25 cellular contexts compared by ENCODE assay signal in genomic region chr6:117491916-117492315, GRCh38. TPM values are rescaled to one million over a fixed set of nuclear protein-coding genes. Genes with fewer than 3 reads are reported as not detected.
DNase-seq lines count a peak whose midpoint lies in the region; ATAC-seq, FAIRE-seq and TF ChIP-seq lines count a peak whose summit lies in the region.
"Had no signal": no experiment of that assay in that cellular context is flagged by ENCODE, and none has a peak within 500 bp of the region (broad histone marks: within the 10 kb centered on the region; RNA-seq: fewer than 3 reads in every experiment).

No MANE protein-coding gene starts in this region.

- peaks cover 8% of the 10 kb centered on the region for H3K4me1 Mint-ChIP-seq in activated CD4-positive, alpha-beta memory T cell treated with anti-CD3 and anti-CD28 coated beads for 36 hours (ENCODE audit: low read depth)

- no peak overlapping the region for H3K27ac ChIP-seq in fibroblast of lung (ENCODE audit: insufficient read depth, low read length)
- H3K27ac ChIP-seq: cardiac muscle cell, hepatocyte, HL-60, PC-9, right atrium auricular region, testis had no signal

- H3K4me3 Mint-ChIP-seq in activated CD4-positive, alpha-beta memory T cell treated with anti-CD3 and anti-CD28 coated beads for 36 hours: no peak overlapping the region
- H3K4me3 Mint-ChIP-seq: activated naive CD8-positive, alpha-beta T cell treated with anti-CD3 and anti-CD28 coated beads for 36 hours; stimulated activated effector memory CD8-positive, alpha-beta T cell treated with anti-CD3 and anti-CD28 coated beads, Interleukin-12 subunit alpha, Interleukin-12 subunit beta, amount 100 ng/mL, for 72 hours had no signal

- no peak overlapping the region for H3K9ac ChIP-seq in adipocyte (ENCODE audit: low read length)
- H3K9ac ChIP-seq in fibroblast of lung (ENCODE audit: insufficient read depth, low read length): no peak overlapping the region
- peak overlapping the region; percentile 39 for H3K9ac ChIP-seq in skeletal muscle satellite cell (ENCODE audit: low read depth, low read length)

- H3K79me2 ChIP-seq in fibroblast of lung (ENCODE audit: control insufficient read depth, insufficient read depth, low read length): peaks cover 86% of the 10 kb centered on the region

- TF ChIP-seq CTCF in fibroblast of lung (conservative IDR thresholded peaks at IDR 0.05 in 1 of 2, IDR thresholded peaks at IDR 0.05 in 1 of 2; ENCODE audit: low read depth in 1 of 2, low read length in 2 of 2): no peak

- POLR2A ChIA-PET in activated CD4-positive, alpha-beta memory T cell treated with anti-CD3 and anti-CD28 coated beads for 36 hours (lab: Charles Lee): no interaction called here

- TF ChIP-seq POLR2A in H54 (IDR thresholded peaks at IDR 0.05; ENCODE audit: low read depth, low read length): no peak

- no peak overlapping the region for H3K27ac Mint-ChIP-seq in activated CD4-positive, alpha-beta memory T cell treated with anti-CD3 and anti-CD28 coated beads for 36 hours
- H3K27ac Mint-ChIP-seq: activated naive CD8-positive, alpha-beta T cell treated with anti-CD3 and anti-CD28 coated beads for 36 hours; stimulated activated effector memory CD8-positive, alpha-beta T cell treated with anti-CD3 and anti-CD28 coated beads, Interleukin-12 subunit alpha, Interleukin-12 subunit beta, amount 100 ng/mL, for 72 hours had no signal

- no peak overlapping the region for H2AFZ ChIP-seq in fibroblast of lung (ENCODE audit: low read length)
- H2AFZ ChIP-seq: hepatocyte, PC-9 had no signal

- DNase-seq in H54 (ENCODE audit: insufficient read length, low spot score) (no peak), adipocyte (ENCODE audit: low read depth) (peak; percentile 53), fibroblast of lung (ENCODE audit: low read depth in 2 of 2) (peak; percentile 36 to 62), DMS53 treated with DMSO at 0.1 percent for 48 hours (lab: John Stamatoyannopoulos, UW; ENCODE audit: unreplicated experiment) (no peak)
- no peak for DNase-seq in activated CD4-positive, alpha-beta memory T cell treated with anti-CD3 and anti-CD28 coated beads for 36 hours
- DNase-seq: activated CD4-positive, CD25-positive, alpha-beta regulatory T cell treated with anti-CD3 and anti-CD28 coated beads, Interleukin-2, amount 50 U/mL, for 72 hours; activated naive CD8-positive, alpha-beta T cell treated with anti-CD3 and anti-CD28 coated beads for 36 hours; AML-193; COR-L47; islet precursor cell; NCI-H187; NCI-H345; nucleus accumbens; PC-9; stimulated activated CD4-positive, alpha-beta T cell treated with anti-CD3 and anti-CD28 coated beads, Interleukin-15, amount 100 ng/mL, for 24 hours; T1000; testis had no signal

- CTCF ChIA-PET in activated CD4-positive, alpha-beta memory T cell treated with anti-CD3 and anti-CD28 coated beads for 36 hours (lab: Charles Lee): no interaction called here

- H3K4me3 ChIP-seq in adipocyte (ENCODE audit: low read length) (no peak overlapping the region), fibroblast of lung (replicated peaks in 1 of 4; ENCODE audit: control extremely low read depth in 1 of 4, insufficient read depth in 1 of 4, low read depth in 3 of 4, low read length in 4 of 4) (no peak overlapping the region), skeletal muscle satellite cell (ENCODE audit: low read length) (peak overlapping the region; percentile 36)
- H3K4me3 ChIP-seq: cardiac muscle cell, hepatocyte, lung, PC-9, right atrium auricular region, testis had no signal

- no peaks in the 10 kb centered on the region for H3K36me3 Mint-ChIP-seq in activated CD4-positive, alpha-beta memory T cell treated with anti-CD3 and anti-CD28 coated beads for 36 hours
- H3K36me3 Mint-ChIP-seq: activated naive CD8-positive, alpha-beta T cell treated with anti-CD3 and anti-CD28 coated beads for 36 hours; stimulated activated effector memory CD8-positive, alpha-beta T cell treated with anti-CD3 and anti-CD28 coated beads, Interleukin-12 subunit alpha, Interleukin-12 subunit beta, amount 100 ng/mL, for 72 hours had no signal

- H3K36me3 ChIP-seq in adipocyte (ENCODE audit: control insufficient read depth, insufficient read depth, low read length, severe bottlenecking) (no peaks in the 10 kb centered on the region), fibroblast of lung (ENCODE audit: control insufficient read depth, insufficient read depth, low read length) (no peaks in the 10 kb centered on the region), skeletal muscle satellite cell (ENCODE audit: insufficient read depth, low read length) (peaks cover 12% of the 10 kb centered on the region)
- H3K36me3 ChIP-seq: cardiac muscle cell, right atrium auricular region had no signal

- ATAC-seq in GM21619 (IDR thresholded peaks at IDR 0.05; ENCODE audit: unreplicated experiment): no peak
- ATAC-seq: stimulated activated effector memory CD8-positive, alpha-beta T cell treated with anti-CD3 and anti-CD28 coated beads, Interleukin-12 subunit alpha, Interleukin-12 subunit beta, amount 100 ng/mL, for 72 hours had no signal

- no peaks in the 10 kb centered on the region for H3K9me3 ChIP-seq in adipocyte (ENCODE audit: control insufficient read depth, low read length)
- H3K9me3 ChIP-seq in fibroblast of lung (ENCODE audit: control insufficient read depth, insufficient read depth, low read depth, low read length): no peaks in the 10 kb centered on the region
- peaks cover 2% of the 10 kb centered on the region for H3K9me3 ChIP-seq in skeletal muscle satellite cell (replicated peaks; ENCODE audit: low read length)
- H3K9me3 ChIP-seq: right atrium auricular region, testis had no signal

- no peaks in the 10 kb centered on the region for H4K20me1 ChIP-seq in fibroblast of lung (ENCODE audit: control insufficient read depth, extremely low read depth, insufficient read depth, low read length)

- peak; percentile 70 for FAIRE-seq in H54 (lab: Jason Lieb, UNC)

- H3K27me3 Mint-ChIP-seq in activated CD4-positive, alpha-beta memory T cell treated with anti-CD3 and anti-CD28 coated beads for 36 hours: no peaks in the 10 kb centered on the region

- H3K4me1 ChIP-seq in adipocyte (ENCODE audit: control insufficient read depth, insufficient read depth, low read length) (peaks cover 30% of the 10 kb centered on the region), fibroblast of lung (ENCODE audit: control insufficient read depth, extremely low read depth, insufficient read depth, low read length) (peaks cover 20% of the 10 kb centered on the region), skeletal muscle satellite cell (ENCODE audit: control insufficient read depth, insufficient read depth, low read length) (peaks cover 65% of the 10 kb centered on the region)
- H3K4me1 ChIP-seq: right atrium auricular region, testis had no signal

- intact Hi-C loops in activated CD4-positive, alpha-beta memory T cell treated with anti-CD3 and anti-CD28 coated beads for 36 hours (cut with micrococcal nuclease): no loop called here

- no peaks in the 10 kb centered on the region for H3K9me3 Mint-ChIP-seq in activated CD4-positive, alpha-beta memory T cell treated with anti-CD3 and anti-CD28 coated beads for 36 hours
- H3K9me3 Mint-ChIP-seq: activated naive CD8-positive, alpha-beta T cell treated with anti-CD3 and anti-CD28 coated beads for 36 hours; stimulated activated effector memory CD8-positive, alpha-beta T cell treated with anti-CD3 and anti-CD28 coated beads, Interleukin-12 subunit alpha, Interleukin-12 subunit beta, amount 100 ng/mL, for 72 hours had no signal

- no peak overlapping the region for H3K4me2 ChIP-seq in fibroblast of lung (ENCODE audit: extremely low read depth, insufficient read depth, low read length)
- H3K4me2 ChIP-seq in skeletal muscle satellite cell (ENCODE audit: low read length): peak overlapping the region; percentile 61
- H3K4me2 ChIP-seq: hepatocyte, PC-9 had no signal

- H3K27me3 ChIP-seq in adipocyte (replicated peaks; ENCODE audit: control insufficient read depth, insufficient read depth, low read length) (no peaks in the 10 kb centered on the region), fibroblast of lung (ENCODE audit: control insufficient read depth, insufficient read depth, low read length) (no peaks in the 10 kb centered on the region), skeletal muscle satellite cell (ENCODE audit: control insufficient read depth, insufficient read depth, low read length) (no peaks in the 10 kb centered on the region)
- H3K27me3 ChIP-seq: cardiac muscle cell, hepatocyte, right atrium auricular region, testis had no signal

RNA-seq across cellular contexts. Expression of gene DCBLD1, which starts 9.4 kb away (rescaled TPM):
- 44.4 and 53.7 TPM in 2 replicates for total RNA-seq in fibroblast of lung
- 21.5 and 35.2 TPM in 2 replicates for polyA plus RNA-seq in fibroblast of lung
- 16.5 and 26.9 TPM in 2 replicates for polyA plus RNA-seq in fibroblast of lung (2012)
- 5.6 and 7.2 TPM in 2 replicates for polyA minus RNA-seq in fibroblast of lung (ENCODE audit: low replicate concordance)
- 24.2 and 30.2 TPM in 2 replicates for total RNA-seq in skeletal muscle satellite cell (2012; rRNA removed)
- 1 to 10 TPM; 4.4 to 4.5 TPM for total RNA-seq in activated CD4-positive, alpha-beta memory T cell treated with anti-CD3 and anti-CD28 coated beads for 36 hours

Comparison
In these comparisons a context has a peak if more than half of its experiments do, and no peak if none do; other contexts are left out.
1. DNase-seq: peak in adipocyte (single experiment) and fibroblast of lung (2 of 2); none in H54 (single experiment), activated CD4-positive, alpha-beta memory T cell treated with anti-CD3 and anti-CD28 coated beads for 36 hours (single experiment) and DMS53 treated with DMSO at 0.1 percent for 48 hours (single experiment).